14 cellular contexts compared by ENCODE assay signal in genomic region chr5:33854733-33855151, GRCh38. TPM values are rescaled to one million over a fixed set of nuclear protein-coding genes. Genes with fewer than 3 reads are reported as not detected.
DNase-seq lines count a peak whose midpoint lies in the region; ATAC-seq and TF ChIP-seq lines count a peak whose summit lies in the region.
"Had no signal": no experiment of that assay in that cellular context is flagged by ENCODE, and none has a peak within 500 bp of the region (broad histone marks: within the 10 kb centered on the region; RNA-seq: fewer than 3 reads in every experiment).

No MANE protein-coding gene starts in this region.

- TF ChIP-seq CTCF in sigmoid colon (IDR thresholded peaks at IDR 0.05) = no peak

- 49 to 66% methylated on average over 4 of the region's 4 CpGs for WGBS in sigmoid colon, 2 donors

- no peak for TF ChIP-seq EP300 in sigmoid colon (IDR thresholded peaks at IDR 0.05)

- H3K4me1 Mint-ChIP-seq in activated CD8-positive, alpha-beta T cell treated with anti-CD3 and anti-CD28 coated beads, Interleukin-2, amount 10 ng/mL, durations not matched to agents 7 days and 5 days (ENCODE audit: low read depth) = peaks cover 21% of the 10 kb centered on the region

- H3K4me3 ChIP-seq in sigmoid colon = no peak overlapping the region
- H3K4me3 ChIP-seq: heart right ventricle, SJCRH30 had no signal

- H3K36me3 ChIP-seq in sigmoid colon = no peaks in the 10 kb centered on the region
- H3K36me3 ChIP-seq: heart right ventricle had no signal

- H3K9me3 Mint-ChIP-seq in activated CD8-positive, alpha-beta T cell treated with anti-CD3 and anti-CD28 coated beads, Interleukin-2, amount 10 ng/mL, durations not matched to agents 7 days and 5 days (ENCODE audit: insufficient read depth) = no peaks in the 10 kb centered on the region

- peaks cover 0 to 42% (median 18%) of the 10 kb centered on the region in 4 donors for H3K4me1 ChIP-seq in sigmoid colon

- peak; percentile 30 for DNase-seq in HuH-7 (ENCODE audit: low spot score)
- peak; percentile 55 for DNase-seq in dedifferentiated amniotic fluid mesenchymal stem cell (ENCODE audit: extremely low spot score)
- no peak for DNase-seq in left lobe of liver (ENCODE audit: low spot score)
- DNase-seq in stromal cell of bone marrow (ENCODE audit: low read depth) = peak; percentile 36
- DNase-seq in activated CD8-positive, alpha-beta T cell treated with anti-CD3 and anti-CD28 coated beads, Interleukin-2, amount 10 ng/mL, durations not matched to agents 7 days and 5 days = no peak
- DNase-seq in sigmoid colon = no peak
- DNase-seq: activated CD8-positive, alpha-beta memory T cell treated with anti-CD3 and anti-CD28 coated beads for 24 hours; anterior cingulate cortex; NCI-H2081; occipital lobe; SJCRH30 had no signal

- no peak for TF ChIP-seq POLR2A in sigmoid colon (IDR thresholded peaks at IDR 0.05)

- peaks cover 2% of the 10 kb centered on the region for H3K36me3 Mint-ChIP-seq in activated CD8-positive, alpha-beta T cell treated with anti-CD3 and anti-CD28 coated beads, Interleukin-2, amount 10 ng/mL, durations not matched to agents 7 days and 5 days (ENCODE audit: low read depth)

- H3K27me3 Mint-ChIP-seq in activated CD8-positive, alpha-beta T cell treated with anti-CD3 and anti-CD28 coated beads, Interleukin-2, amount 10 ng/mL, durations not matched to agents 7 days and 5 days (ENCODE audit: low read depth) = peaks cover 19% of the 10 kb centered on the region

- H3K9me3 ChIP-seq in sigmoid colon = no peaks in the 10 kb centered on the region
- H3K9me3 ChIP-seq: heart right ventricle, SJCRH30 had no signal

- intact Hi-C loops in sigmoid colon (cut with DNase I) = no loop called here

- no peak overlapping the region for H3K27ac Mint-ChIP-seq in activated CD8-positive, alpha-beta T cell treated with anti-CD3 and anti-CD28 coated beads, Interleukin-2, amount 10 ng/mL, durations not matched to agents 7 days and 5 days

- POLR2A ChIA-PET in activated CD8-positive, alpha-beta T cell treated with anti-CD3 and anti-CD28 coated beads, Interleukin-2, amount 10 ng/mL, durations not matched to agents 7 days and 5 days (lab: Charles Lee) = no interaction called here

- H3K4me3 Mint-ChIP-seq in activated CD8-positive, alpha-beta T cell treated with anti-CD3 and anti-CD28 coated beads, Interleukin-2, amount 10 ng/mL, durations not matched to agents 7 days and 5 days = no peak overlapping the region

- no peaks in the 10 kb centered on the region for H3K27me3 ChIP-seq in sigmoid colon
- H3K27me3 ChIP-seq: heart right ventricle, SJCRH30 had no signal

- CTCF ChIA-PET in activated CD8-positive, alpha-beta T cell treated with anti-CD3 and anti-CD28 coated beads, Interleukin-2, amount 10 ng/mL, durations not matched to agents 7 days and 5 days (lab: Charles Lee) = no interaction called here

- no peak overlapping the region for H3K27ac ChIP-seq in sigmoid colon
- H3K27ac ChIP-seq: HL-60, SJCRH30 had no signal

- ATAC-seq in left lobe of liver (peak; percentile 26), HG03521 (IDR thresholded peaks at IDR 0.05; ENCODE audit: unreplicated experiment) (no peak)
- ATAC-seq in activated CD8-positive, alpha-beta T cell treated with anti-CD3 and anti-CD28 coated beads, Interleukin-2, amount 10 ng/mL, durations not matched to agents 7 days and 5 days = no peak

RNA-seq across cellular contexts. Expression of gene ADAMTS12, which starts 37.0 kb away (rescaled TPM):
- total RNA-seq in left lobe of liver (1.9 TPM), sigmoid colon (1 to 10 TPM; 1.8 to 5.4 (median 4.0) TPM)
- not detected for total RNA-seq in activated CD8-positive, alpha-beta T cell treated with anti-CD3 and anti-CD28 coated beads, Interleukin-2, amount 10 ng/mL, durations not matched to agents 7 days and 5 days
- 1 to 10 TPM in 1 of 3 donors, under 1 TPM in 1, not detected in 1; 0.42 to 1.2 TPM for polyA plus RNA-seq in sigmoid colon

Comparison
In these comparisons a context has a peak if more than half of its experiments do, and no peak if none do; other contexts are left out.
1. DNase-seq: peak in HuH-7 (single experiment), dedifferentiated amniotic fluid mesenchymal stem cell (single experiment) and stromal cell of bone marrow (single experiment); none in left lobe of liver (single experiment), activated CD8-positive, alpha-beta T cell treated with anti-CD3 and anti-CD28 coated beads, Interleukin-2, amount 10 ng/mL, durations not matched to agents 7 days and 5 days (single experiment) and sigmoid colon (single experiment).